16 cellular contexts compared by ENCODE assay signal in the genomic region with DNA sequence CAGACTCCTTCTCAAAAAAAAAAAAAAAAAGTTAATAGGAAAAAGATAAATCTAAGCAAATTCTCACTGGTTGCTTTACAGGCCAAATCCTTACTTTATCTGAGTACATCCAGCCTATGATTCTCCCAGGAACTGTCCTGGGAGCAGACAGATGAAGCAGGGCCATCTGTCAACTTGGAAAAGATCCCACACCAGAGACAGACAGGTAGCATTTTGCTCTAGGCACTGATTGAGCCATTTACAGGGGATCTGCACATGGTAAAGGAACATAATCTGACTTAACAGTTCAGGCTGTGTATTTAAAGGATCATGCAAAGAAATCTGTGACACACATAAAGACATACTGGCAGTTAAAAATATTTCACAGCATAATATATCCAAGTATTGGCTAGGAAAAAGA.
"Had no signal": no experiment of that assay in that cellular context is flagged by ENCODE, and none has a peak within 500 bp of the region (broad histone marks: within the 10 kb centered on the region; RNA-seq: fewer than 3 reads in every experiment).

No MANE protein-coding gene starts in this region.

- H3K9me3 ChIP-seq: gastrocnemius medialis, sigmoid colon, upper lobe of right lung had no signal

- H3K4me3 ChIP-seq: ascending aorta, gastrocnemius medialis, heart left ventricle, lung, sigmoid colon, upper lobe of right lung had no signal

- H3K36me3 ChIP-seq: ascending aorta, gastrocnemius medialis, heart left ventricle, sigmoid colon, upper lobe of right lung had no signal

- DNase-seq: activated CD4-positive, alpha-beta T cell treated with anti-CD3 and anti-CD28 coated beads for 36 hours; activated CD4-positive, alpha-beta T cell treated with anti-CD3 and anti-CD28 coated beads, Interleukin-2, amount 50 U/mL, for 48 hours; activated gamma-delta T cell; effector CD4-positive, alpha-beta T cell; gastrocnemius medialis; heart left ventricle; kidney; natural killer cell; sigmoid colon; stimulated activated CD4-positive, alpha-beta T cell treated with anti-CD3 and anti-CD28 coated beads, Interleukin-4, amount 100 ng/mL, for 4 hours; stimulated activated naive B cell treated with anti-CD40 and anti-IgM and Interleukin-4, amounts not matched to agents 10 μg/mL and 1 μg/mL and 100 μg/mL, for 72 hours; upper lobe of right lung had no signal

- ATAC-seq: activated CD4-positive, alpha-beta T cell treated with anti-CD3 and anti-CD28 coated beads for 36 hours; esophagus mucosa; gastrocnemius medialis; heart left ventricle; left lobe of liver; natural killer cell; stimulated activated naive B cell treated with anti-CD40 and anti-IgM and Interleukin-4, amounts not matched to agents 10 μg/mL and 1 μg/mL and 100 μg/mL, for 72 hours; upper lobe of right lung had no signal

- H3K27me3 ChIP-seq: ascending aorta, gastrocnemius medialis, heart left ventricle, sigmoid colon, upper lobe of right lung had no signal

- H3K4me1 ChIP-seq: gastrocnemius medialis, sigmoid colon, upper lobe of right lung had no signal

- H3K27ac ChIP-seq: ascending aorta, gastrocnemius medialis, heart left ventricle, sigmoid colon, upper lobe of right lung had no signal
